21 cellular contexts compared by ENCODE assay signal in the genomic region with DNA sequence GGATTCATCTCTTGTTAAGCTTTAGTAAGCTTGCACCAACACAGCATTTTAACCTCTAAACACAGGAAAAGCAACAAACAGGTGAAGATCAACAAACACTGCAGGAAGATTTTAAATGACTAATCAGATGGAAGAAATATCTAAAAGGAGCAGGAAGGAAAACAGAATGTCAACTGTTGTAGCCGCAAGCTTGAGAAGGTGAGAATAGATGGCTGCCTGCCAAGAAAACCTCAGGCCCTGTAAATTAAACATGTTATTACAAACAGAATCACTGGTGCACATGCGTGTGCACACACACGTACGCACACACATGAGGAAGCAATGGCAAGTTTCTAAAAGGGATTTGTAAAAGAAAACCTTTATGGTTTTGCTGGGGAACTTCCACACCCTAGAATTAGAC.
DNase-seq lines count a peak whose midpoint lies in the region; ATAC-seq, FAIRE-seq and TF ChIP-seq lines count a peak whose summit lies in the region.
"Had no signal": no experiment of that assay in that cellular context is flagged by ENCODE, and none has a peak within 500 bp of the region (broad histone marks: within the 10 kb centered on the region; RNA-seq: fewer than 3 reads in every experiment).

No MANE protein-coding gene starts in this region.

- H3K27ac ChIP-seq in GM23338 (ENCODE audit: low read depth) (no peak overlapping the region), psoas muscle (no peak overlapping the region)
- H3K27ac ChIP-seq: thoracic aorta had no signal

- no peaks in the 10 kb centered on the region for H3K9me3 ChIP-seq in psoas muscle
- H3K9me3 ChIP-seq: thoracic aorta had no signal

- H3K4me3 Mint-ChIP-seq in Calu3 (ENCODE audit: low read depth, unreplicated experiment) (no peak overlapping the region), GM23338 (no peak overlapping the region), T-cell (no peak overlapping the region)
- H3K4me3 Mint-ChIP-seq: naive B cell, WTC11 had no signal

- peak overlapping the region; percentile 56; the same call in 1 of the 2 replicates for H2AFZ ChIP-seq in GM23338

- no peak overlapping the region for H3K27ac Mint-ChIP-seq in Calu3 (ENCODE audit: unreplicated experiment)
- no peak overlapping the region for H3K27ac Mint-ChIP-seq in GM23338
- no peak overlapping the region for H3K27ac Mint-ChIP-seq in T-cell
- H3K27ac Mint-ChIP-seq: naive B cell, WTC11 had no signal

- H3K27me3 Mint-ChIP-seq in Calu3 (ENCODE audit: unreplicated experiment) (no peaks in the 10 kb centered on the region), GM23338 (ENCODE audit: insufficient read depth, low read depth, poor library complexity) (no peaks in the 10 kb centered on the region), T-cell (peaks cover 0 to 3% of the 10 kb centered on the region in 2 donors)
- H3K27me3 Mint-ChIP-seq: naive B cell had no signal

- H3K36me3 Mint-ChIP-seq in Calu3 (ENCODE audit: insufficient read depth, unreplicated experiment): no peaks in the 10 kb centered on the region
- H3K36me3 Mint-ChIP-seq in GM23338 (ENCODE audit: low read depth): no peaks in the 10 kb centered on the region
- no peaks in the 10 kb centered on the region for H3K36me3 Mint-ChIP-seq in T-cell
- H3K36me3 Mint-ChIP-seq: naive B cell, WTC11 had no signal

- H3K4me1 Mint-ChIP-seq in Calu3 (ENCODE audit: low read depth, unreplicated experiment) (peaks cover 11% of the 10 kb centered on the region), GM23338 (no peaks in the 10 kb centered on the region), T-cell (no peaks in the 10 kb centered on the region)
- H3K4me1 Mint-ChIP-seq: naive B cell, WTC11 had no signal

- H3K9me2 ChIP-seq in GM23338 (ENCODE audit: insufficient read depth): peaks cover 4% of the 10 kb centered on the region; the same call in 1 of the 2 replicates

- no peak for ATAC-seq in GM23338
- no peak for ATAC-seq in T-cell (replicated peaks in 1 of 4)
- ATAC-seq in GM18873 (IDR thresholded peaks at IDR 0.05; ENCODE audit: low FRiP score, unreplicated experiment): no peak
- ATAC-seq in psoas muscle: no peak
- ATAC-seq: left ventricle myocardium superior, Panc1, WTC11 had no signal

- CTCF ChIA-PET in Calu3 (lab: Charles Lee): no interaction called here
- CTCF ChIA-PET in T-cell (lab: Charles Lee): no interaction called here

- H3K9me3 Mint-ChIP-seq in Calu3 (ENCODE audit: low read depth, unreplicated experiment) (peaks cover 8% of the 10 kb centered on the region), GM23338 (no peaks in the 10 kb centered on the region), T-cell (peaks cover 1 to 6% (median 4%) of the 10 kb centered on the region in 3 donors)

- H3K4me2 ChIP-seq in GM23338: no peak overlapping the region

- BruUV-seq in Calu3 (replicated peaks; lab: Mats Ljungman, UMichigan): no TSS peak

- no peak overlapping the region for H3K4me3 ChIP-seq in GM23338
- H3K4me3 ChIP-seq in bronchial epithelial cell (ENCODE audit: low read depth, low read length): no peak overlapping the region
- no peak overlapping the region for H3K4me3 ChIP-seq in psoas muscle
- H3K4me3 ChIP-seq: thoracic aorta had no signal

- POLR2A ChIA-PET in T-cell (lab: Charles Lee): no interaction called here

- DNase-seq in Calu3 (peak; percentile 28), GM23338 (ENCODE audit: low spot score) (no peak), NCI-H2227 (lab: John Stamatoyannopoulos, UW; ENCODE audit: unreplicated experiment) (peak; percentile 67), bronchial epithelial cell (ENCODE audit: low read depth) (peak; percentile 63), T-cell (no peak), NCI-H1694 (lab: John Stamatoyannopoulos, UW) (no peak), psoas muscle (no peak)
- DNase-seq: activated CD4-positive, alpha-beta T cell treated with anti-CD3 and anti-CD28 coated beads, Interleukin-2, amount 50 U/mL, for 1 hour; activated T-cell treated with anti-CD3 and anti-CD28 coated beads, Interleukin-2, amount 50 U/mL, for 48 hours; C1 segment of cervical spinal cord; cerebellar nuclear complex; islet precursor cell; left ventricle myocardium superior; naive B cell; NCI-H1092 treated with DMSO at 0.1 percent for 48 hours; stimulated activated naive CD4-positive, alpha-beta T cell treated with Interleukin-2 at 50 U/mL for 16 hours had no signal

- FAIRE-seq in bronchial epithelial cell (lab: Jason Lieb, UNC): no peak
- FAIRE-seq: GM12892 had no signal

- intact Hi-C loops in Calu3 (cut with micrococcal nuclease; ENCODE audit: unreplicated experiment) (no loop called here), psoas muscle (cut with DNase I) (no loop called here)

- H3K36me3 ChIP-seq in GM23338 (ENCODE audit: insufficient read depth) (no peaks in the 10 kb centered on the region), bronchial epithelial cell (ENCODE audit: control insufficient read depth, insufficient read depth, low read length) (no peaks in the 10 kb centered on the region), psoas muscle (ENCODE audit: insufficient read depth in 1 of 2, low read depth in 1 of 2) (no peaks in the 10 kb centered on the region)
- H3K36me3 ChIP-seq: thoracic aorta had no signal

- H3K4me1 ChIP-seq in GM23338 (ENCODE audit: insufficient read depth): no peaks in the 10 kb centered on the region
- no peaks in the 10 kb centered on the region for H3K4me1 ChIP-seq in psoas muscle

- no peaks in the 10 kb centered on the region for H3K79me2 ChIP-seq in GM23338 (replicated peaks; ENCODE audit: insufficient read depth)

- WGBS in psoas muscle, 3 donors: 77 to 88% (median 83%) methylated on average over 4 of the region's 4 CpGs

- no peak for TF ChIP-seq CTCF in Calu3 (IDR thresholded peaks at IDR 0.05; ENCODE audit: unreplicated experiment)
- TF ChIP-seq CTCF in GM23338 (conservative IDR thresholded peaks at IDR 0.05; ENCODE audit: low read depth in 2 of 2): no peak
- TF ChIP-seq CTCF in bronchial epithelial cell (IDR thresholded peaks at IDR 0.05; ENCODE audit: insufficient read depth, low read length, severe bottlenecking): no peak
- no peak for TF ChIP-seq CTCF in psoas muscle (IDR thresholded peaks at IDR 0.05)

- H3K27me3 ChIP-seq in GM23338 (ENCODE audit: insufficient read depth) (no peaks in the 10 kb centered on the region), bronchial epithelial cell (ENCODE audit: control insufficient read depth, insufficient read depth, low read length) (no peaks in the 10 kb centered on the region), psoas muscle (ENCODE audit: insufficient read depth in 3 of 3, low read length in 2 of 3) (no peaks in the 10 kb centered on the region)

- H4K20me1 ChIP-seq in GM23338 (replicated peaks; ENCODE audit: insufficient read depth): no peaks in the 10 kb centered on the region

- H3F3A ChIP-seq in GM23338 (replicated peaks; ENCODE audit: low read depth): no peaks in the 10 kb centered on the region

TF ChIP-seq in GM23338, 12 proteins besides CTCF, POLR2A, EP300 and RAD21:
- no peak for TF ChIP-seq CREB1 (CRISPR knock-in tag; IDR thresholded peaks at IDR 0.05; ENCODE audit: low read depth)

Comparison
In these comparisons a context has a peak if more than half of its experiments do, and no peak if none do; other contexts are left out.
1. DNase-seq: peak in Calu3 (single experiment), NCI-H2227 (single experiment) and bronchial epithelial cell (single experiment); none in GM23338 (single experiment), T-cell (0 of 34), NCI-H1694 (single experiment) and psoas muscle (0 of 2).